Comparison of ENCODE assay signal across 17 cellular contexts in genomic region chr5:36593867-36594266, GRCh38. TPM values are rescaled to one million over a fixed set of nuclear protein-coding genes. Genes with fewer than 3 reads are reported as not detected.
"Had no signal": no experiment of that assay in that cellular context is flagged by ENCODE, and none has a peak within 500 bp of the region (broad histone marks: within the 10 kb centered on the region; RNA-seq: fewer than 3 reads in every experiment).

No MANE protein-coding gene starts in this region.

- H3K27ac Mint-ChIP-seq: activated CD4-positive, alpha-beta T cell treated with anti-CD3 and anti-CD28 coated beads, Interleukin-2, amount 10 ng/mL, durations not matched to agents 7 days and 5 days; activated naive CD4-positive, alpha-beta T cell treated with anti-CD3 and anti-CD28 coated beads, Interleukin-2, amount 50 U/mL, for 24 hours; mesothelial cell of epicardium; nephron; stimulated activated effector memory CD8-positive, alpha-beta T cell treated with anti-CD3 and anti-CD28 coated beads, Interleukin-12 subunit alpha, Interleukin-12 subunit beta, amount 100 ng/mL, for 72 hours; type B pancreatic cell had no signal

- ATAC-seq: activated CD4-positive, CD25-positive, alpha-beta regulatory T cell treated with anti-CD3 and anti-CD28 coated beads, Interleukin-2, amount 50 U/mL, for 24 hours; gastrocnemius medialis; left lung; stimulated activated effector memory CD8-positive, alpha-beta T cell treated with anti-CD3 and anti-CD28 coated beads, Interleukin-12 subunit alpha, Interleukin-12 subunit beta, amount 100 ng/mL, for 72 hours had no signal

- H3K4me1 Mint-ChIP-seq: activated CD4-positive, alpha-beta T cell treated with anti-CD3 and anti-CD28 coated beads, Interleukin-2, amount 10 ng/mL, durations not matched to agents 7 days and 5 days; activated naive CD4-positive, alpha-beta T cell treated with anti-CD3 and anti-CD28 coated beads, Interleukin-2, amount 50 U/mL, for 24 hours; stimulated activated effector memory CD8-positive, alpha-beta T cell treated with anti-CD3 and anti-CD28 coated beads, Interleukin-12 subunit alpha, Interleukin-12 subunit beta, amount 100 ng/mL, for 72 hours had no signal

- H3K36me3 Mint-ChIP-seq: activated naive CD4-positive, alpha-beta T cell treated with anti-CD3 and anti-CD28 coated beads, Interleukin-2, amount 50 U/mL, for 24 hours; mesothelial cell of epicardium; stimulated activated effector memory CD8-positive, alpha-beta T cell treated with anti-CD3 and anti-CD28 coated beads, Interleukin-12 subunit alpha, Interleukin-12 subunit beta, amount 100 ng/mL, for 72 hours; type B pancreatic cell had no signal

- DNase-seq: activated CD4-positive, alpha-beta T cell treated with anti-CD3 and anti-CD28 coated beads, Interleukin-2, amount 10 ng/mL, durations not matched to agents 7 days and 5 days; activated gamma-delta T cell; adrenal gland; gastrocnemius medialis; head of caudate nucleus; left lung; nucleus accumbens; sigmoid colon; stimulated activated CD4-positive, alpha-beta T cell treated with anti-CD3 and anti-CD28 coated beads, Interleukin-4, amount 100 ng/mL, for 24 hours; testis had no signal

- H3K9me3 Mint-ChIP-seq: activated CD4-positive, alpha-beta T cell treated with anti-CD3 and anti-CD28 coated beads, Interleukin-2, amount 10 ng/mL, durations not matched to agents 7 days and 5 days; activated naive CD4-positive, alpha-beta T cell treated with anti-CD3 and anti-CD28 coated beads, Interleukin-2, amount 50 U/mL, for 24 hours had no signal

- H3K4me3 Mint-ChIP-seq: activated CD4-positive, alpha-beta T cell treated with anti-CD3 and anti-CD28 coated beads, Interleukin-2, amount 10 ng/mL, durations not matched to agents 7 days and 5 days; activated naive CD4-positive, alpha-beta T cell treated with anti-CD3 and anti-CD28 coated beads, Interleukin-2, amount 50 U/mL, for 24 hours; mesothelial cell of epicardium; nephron; stimulated activated effector memory CD8-positive, alpha-beta T cell treated with anti-CD3 and anti-CD28 coated beads, Interleukin-12 subunit alpha, Interleukin-12 subunit beta, amount 100 ng/mL, for 72 hours; type B pancreatic cell had no signal

- H3K27me3 Mint-ChIP-seq: activated CD4-positive, alpha-beta T cell treated with anti-CD3 and anti-CD28 coated beads, Interleukin-2, amount 10 ng/mL, durations not matched to agents 7 days and 5 days; activated naive CD4-positive, alpha-beta T cell treated with anti-CD3 and anti-CD28 coated beads, Interleukin-2, amount 50 U/mL, for 24 hours; type B pancreatic cell had no signal

RNA-seq across cellular contexts. Expression of gene SLC1A3, which starts 12.5 kb away (rescaled TPM):
- total RNA-seq: activated CD4-positive, alpha-beta T cell treated with anti-CD3 and anti-CD28 coated beads, Interleukin-2, amount 10 ng/mL, durations not matched to agents 7 days and 5 days; lung microvascular endothelial cell had no signal
